Comparison of ENCODE assay signal across 8 cellular contexts in the genomic region with DNA sequence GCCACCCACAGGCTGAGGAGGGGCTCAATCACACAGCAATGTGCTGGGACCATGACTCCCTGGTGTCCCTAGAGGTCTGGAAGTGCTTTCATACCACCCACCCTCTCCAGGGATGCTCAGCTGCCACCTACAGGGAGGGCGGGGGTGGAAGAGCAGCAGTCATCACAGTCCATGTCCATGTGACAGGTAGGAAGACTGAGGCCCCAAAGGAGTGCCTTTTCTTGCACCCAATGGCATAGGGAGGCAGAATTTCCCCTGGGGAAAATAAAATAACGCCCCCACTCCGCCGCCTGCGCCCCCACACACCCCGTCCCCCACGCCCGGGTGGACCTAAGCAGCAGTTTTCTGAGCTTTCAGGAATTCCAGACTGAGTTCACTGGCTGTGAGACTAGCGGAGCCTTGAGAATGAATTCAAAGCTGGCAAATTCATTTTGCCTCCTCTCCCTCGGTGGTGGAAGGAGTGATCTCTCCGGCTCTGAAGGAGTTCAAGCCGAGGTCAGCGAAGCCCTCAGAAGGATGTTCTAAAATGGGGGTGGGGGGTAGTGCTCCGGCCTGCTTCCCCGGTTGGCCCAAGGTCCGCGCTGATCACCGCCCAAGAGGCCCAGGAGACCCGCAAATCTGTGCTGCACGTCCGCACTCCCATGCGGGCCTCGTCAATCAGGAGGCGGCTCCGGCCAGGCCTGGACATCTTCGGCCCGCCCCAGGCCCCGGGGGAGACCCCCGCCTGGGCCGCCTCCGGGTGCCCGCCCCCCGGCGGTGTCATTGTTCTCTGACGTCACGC. TPM values are rescaled to one million over a fixed set of nuclear protein-coding genes. Genes with fewer than 3 reads are reported as not detected.
DNase-seq lines count a peak whose midpoint lies in the region; ATAC-seq and TF ChIP-seq lines count a peak whose summit lies in the region.

No MANE protein-coding gene starts in this region.

- DNase-seq in AG09309 (ENCODE audit: low read depth) (no peak), GM10266 (ENCODE audit: extremely low spot score) (peak; percentile 77), OCI-M1 (lab: John Stamatoyannopoulos, UW) (peak; percentile 76), cerebellar cortex (ENCODE audit: low spot score) (peak; percentile 35), lung (ENCODE audit: low spot score) (no peak), type B pancreatic cell (ENCODE audit: extremely low spot score, unreplicated experiment) (no peak), activated gamma-delta T cell (lab: John Stamatoyannopoulos, UW) (no peak)

- H3K4me1 ChIP-seq in lung (ENCODE audit: control insufficient read depth in 2 of 2, insufficient read depth in 2 of 2, low read length in 2 of 2), result peaks cover 0 to 4% of the 10 kb centered on the region in 2 donors

- no peaks in the 10 kb centered on the region for H3K36me3 ChIP-seq in lung (ENCODE audit: control insufficient read depth in 2 of 2, insufficient read depth in 2 of 2, low read length in 2 of 2)

- H3K27ac Mint-ChIP-seq in type B pancreatic cell, result peak overlapping the region; percentile 83

- peak; percentile 33 for TF ChIP-seq CTCF in AG09309 (IDR thresholded peaks at IDR 0.05; ENCODE audit: control insufficient read depth, insufficient read depth, low read depth, low read length, missing control alignments)
- peak; percentile 12 for TF ChIP-seq CTCF in GM10266 (IDR thresholded peaks at IDR 0.05; ENCODE audit: control insufficient read depth, insufficient read depth, low read depth, missing control alignments)
- no peak for TF ChIP-seq CTCF in lung (IDR thresholded peaks at IDR 0.05; ENCODE audit: control extremely low read depth, extremely low read depth)
- peak; percentile 49 for TF ChIP-seq CTCF in type B pancreatic cell (conservative IDR thresholded peaks at IDR 0.05)

- H3K27me3 Mint-ChIP-seq in type B pancreatic cell, result no peaks in the 10 kb centered on the region

- WGBS in lung, 2 donors, result 10 to 12% methylated on average over 34 to 36 of the region's 36 CpGs

- H3K4me3 ChIP-seq in AG09309 (ENCODE audit: control insufficient read depth, low read depth, low read length), result peak overlapping the region; percentile 56
- peak overlapping the region; percentile 35 for H3K4me3 ChIP-seq in lung

- H3K4me1 Mint-ChIP-seq in type B pancreatic cell (ENCODE audit: unreplicated experiment), result peaks cover 12% of the 10 kb centered on the region

- peak overlapping the region; percentile 86 for H3K4me3 Mint-ChIP-seq in type B pancreatic cell

- ATAC-seq in lung (ENCODE audit: insufficient read depth, low FRiP score) (no peak), GM21576 (IDR thresholded peaks at IDR 0.05; ENCODE audit: unreplicated experiment) (no peak)

- peak overlapping the region; percentile 55 to 79 for H3K27ac ChIP-seq in lung (ENCODE audit: low read depth in 1 of 2, low read length in 1 of 2)

- H3K27me3 ChIP-seq in lung (ENCODE audit: control insufficient read depth, insufficient read depth), result no peaks in the 10 kb centered on the region

- no peaks in the 10 kb centered on the region for H3K36me3 Mint-ChIP-seq in type B pancreatic cell

- no peaks in the 10 kb centered on the region for H3K9me3 Mint-ChIP-seq in type B pancreatic cell

- H3K9me3 ChIP-seq in lung (ENCODE audit: control insufficient read depth in 2 of 2, insufficient read depth in 1 of 2, low read length in 1 of 2), result no peaks in the 10 kb centered on the region

RNA-seq across cellular contexts. Expression of a gene that starts 2.1 kb away (rescaled TPM):
- total RNA-seq in lung (10 to 100 TPM; 43.7 to 80.2 TPM), type B pancreatic cell (ENCODE audit: low replicate concordance) (62.2 and 102 TPM in 2 replicates)
- 10 to 100 TPM; 18.3 to 41.5 TPM for polyA plus RNA-seq in lung

Comparison
In these comparisons a context has a peak if more than half of its experiments do, and no peak if none do; other contexts are left out.
1. DNase-seq: peak in GM10266 (single experiment), OCI-M1 (single experiment) and cerebellar cortex (single experiment); none in AG09309 (single experiment), lung (single experiment), type B pancreatic cell (single experiment) and activated gamma-delta T cell (single experiment).